Comparison of ENCODE assay signal across 28 cellular contexts in the genomic region with DNA sequence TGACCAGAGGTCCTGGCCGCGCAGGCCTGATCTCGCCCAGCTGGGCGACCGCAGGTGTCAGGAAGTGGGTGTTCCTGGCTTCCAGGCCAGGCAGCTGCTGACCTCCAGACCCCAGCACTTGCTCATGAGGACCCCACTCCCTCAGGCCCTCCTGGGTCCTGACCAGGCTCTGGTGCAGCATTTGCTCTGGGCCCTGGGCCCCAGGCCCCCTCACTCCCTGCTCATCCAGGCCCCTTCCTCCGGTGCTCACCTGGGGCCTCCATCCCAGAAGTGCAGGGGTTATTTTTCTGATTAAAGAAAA. TPM values are rescaled to one million over a fixed set of nuclear protein-coding genes. Genes with fewer than 3 reads are reported as not detected.
"Had no signal": no experiment of that assay in that cellular context is flagged by ENCODE, and none has a peak within 500 bp of the region (broad histone marks: within the 10 kb centered on the region; RNA-seq: fewer than 3 reads in every experiment).

No MANE protein-coding gene starts in this region.

- H3K4me1 ChIP-seq: neural progenitor cell, parathyroid adenoma, psoas muscle, right lobe of liver, testis, transverse colon, vagina had no signal

- H3K27ac ChIP-seq: neural progenitor cell, ovary, parathyroid adenoma, psoas muscle, right lobe of liver, skin epidermis, spleen, suprapubic skin, testis, tibial artery, transverse colon, vagina had no signal

- DNase-seq: naive thymus-derived CD4-positive, alpha-beta T cell; natural killer cell; occipital lobe; ovary; psoas muscle; right lobe of liver; spleen; stimulated activated CD4-positive, alpha-beta T cell treated with anti-CD3 and anti-CD28 coated beads, Interleukin-12 subunit alpha, Interleukin-12 subunit beta, amount 100 ng/mL, for 4 hours; stimulated activated CD4-positive, alpha-beta T cell treated with anti-CD3 and anti-CD28 coated beads, Interleukin-1b, Interleukin-23, amount 100 ng/mL, for 48 hours; stimulated activated CD4-positive, alpha-beta T cell treated with anti-CD3 and anti-CD28 coated beads, Interleukin-4, amount 100 ng/mL, for 1 hour; stimulated activated CD4-positive, alpha-beta T cell treated with anti-CD3 and anti-CD28 coated beads, Interleukin-4, amount 100 ng/mL, for 4 hours; stimulated activated CD8-positive, alpha-beta memory T cell treated with anti-CD3 and anti-CD28 coated beads, Interleukin-4, amount 100 ng/mL, for 48 hours; stimulated activated naive CD4-positive, alpha-beta T cell treated with Interleukin-2 at 50 U/mL for 16 hours; substantia nigra; testis; tibial artery; transverse colon had no signal

- ATAC-seq: naive thymus-derived CD4-positive, alpha-beta T cell; natural killer cell; psoas muscle; right cardiac atrium; right lobe of liver; stimulated activated memory B cell treated with anti-CD40 and anti-IgM and Interleukin-4, amounts not matched to agents 10 μg/mL and 1 μg/mL and 100 μg/mL, for 72 hours had no signal

- H3K9me3 ChIP-seq: ovary, psoas muscle, right lobe of liver, suprapubic skin, testis, tibial artery, transverse colon, vagina had no signal

- H3K36me3 ChIP-seq: neural progenitor cell, ovary, right lobe of liver, spleen, suprapubic skin, tibial artery, transverse colon, vagina had no signal

- H3K27me3 ChIP-seq: ovary, right lobe of liver, testis had no signal

- H3K4me3 ChIP-seq: neural progenitor cell, ovary, psoas muscle, right lobe of liver, skin epidermis, smooth muscle cell, spleen, suprapubic skin, testis, tibial artery, transverse colon, vagina had no signal

RNA-seq across cellular contexts. Expression of a gene that starts 7.7 kb away (rescaled TPM):
- total RNA-seq: naive thymus-derived CD4-positive, alpha-beta T cell; natural killer cell; osteoblast; progenitor cell of endocrine pancreas; renal cortical epithelial cell; smooth muscle cell; spleen; transverse colon; vagina had no signal
- polyA plus RNA-seq: ovary, smooth muscle cell, spleen had no signal
